ENCODE assay signal across 8 cellular contexts in the genomic region with DNA sequence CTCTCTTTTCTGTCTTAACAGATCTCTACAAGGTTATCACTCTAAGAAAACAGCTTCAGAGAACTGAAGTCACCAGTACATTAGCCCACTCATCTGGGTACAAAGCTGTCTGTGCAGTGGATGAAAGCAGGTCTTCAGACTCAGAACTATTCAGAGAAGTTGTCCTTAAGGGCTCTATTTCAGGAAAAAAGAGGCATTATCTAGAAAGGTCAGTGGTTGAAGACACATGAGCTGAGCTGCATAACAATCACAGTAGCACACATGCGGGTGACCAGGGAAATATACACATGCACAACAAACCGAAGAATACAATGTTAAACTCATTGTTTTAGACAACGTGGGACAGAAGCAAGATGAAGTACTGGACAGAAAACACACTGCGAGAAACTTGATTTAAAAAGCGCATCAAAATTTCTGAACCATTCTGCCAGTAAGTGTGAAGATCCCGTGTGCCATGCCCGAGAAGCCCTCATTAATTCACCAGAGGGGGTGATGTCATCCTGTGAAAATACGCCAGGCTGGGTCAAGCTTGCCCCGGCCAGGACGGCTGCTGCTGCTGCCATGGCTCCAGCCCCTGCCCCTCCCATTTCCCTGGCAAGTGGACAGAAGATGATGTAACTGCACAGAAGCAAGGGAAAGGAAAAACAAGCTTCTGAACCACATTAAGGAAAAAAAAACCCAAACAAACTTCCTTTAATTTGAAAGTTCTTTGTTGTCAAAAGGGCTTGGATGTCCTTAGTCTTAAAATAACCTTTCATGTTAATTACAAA. TPM values are rescaled to one million over a fixed set of nuclear protein-coding genes. Genes with fewer than 3 reads are reported as not detected.
DNase-seq lines count a peak whose midpoint lies in the region; ATAC-seq, FAIRE-seq and TF ChIP-seq lines count a peak whose summit lies in the region.

No MANE protein-coding gene starts in this region.

- peaks cover 64% of the 10 kb centered on the region for H3K36me3 ChIP-seq in suprapubic skin

- no peak for TF ChIP-seq CTCF in suprapubic skin (IDR thresholded peaks at IDR 0.05)

- ATAC-seq in left colon = peak; percentile 85
- ATAC-seq in GM19395 (IDR thresholded peaks at IDR 0.05; ENCODE audit: unreplicated experiment) = no peak

- intact Hi-C loops in left colon (cut with DNase I, micrococcal nuclease) = no loop called here

- no peaks in the 10 kb centered on the region for H3K27me3 ChIP-seq in suprapubic skin

- peak overlapping the region; percentile 76 for H3K27ac ChIP-seq in suprapubic skin

- TF ChIP-seq POLR2A in suprapubic skin (IDR thresholded peaks at IDR 0.05) = no peak
- no peak for TF ChIP-seq POLR2A in GM12892 (IDR thresholded peaks at IDR 0.05; ENCODE audit: low read depth, low read length)

- 18% methylated on average over 10 of the region's 10 CpGs for WGBS in suprapubic skin

- peaks cover 40% of the 10 kb centered on the region for H3K4me1 ChIP-seq in suprapubic skin

- H3K4me3 ChIP-seq in suprapubic skin = peak overlapping the region; percentile 12

- no peaks in the 10 kb centered on the region for H3K9me3 ChIP-seq in suprapubic skin

- FAIRE-seq in GM12892 (lab: Jason Lieb, UNC) = no peak

- no peak for TF ChIP-seq EP300 in suprapubic skin (IDR thresholded peaks at IDR 0.05)

- DNase-seq in AG08396 (ENCODE audit: low spot score) = peak; percentile 88
- peak; percentile 90 for DNase-seq in LHCN-M2 (ENCODE audit: low read depth)
- peak; percentile 86 to 88 for DNase-seq in cerebellar nuclear complex (lab: John Stamatoyannopoulos, UW)
- peak; percentile 87 to 92 for DNase-seq in left colon
- DNase-seq in suprapubic skin (ENCODE audit: low spot score in 2 of 2) = peak; percentile 91 to 92
- DNase-seq in GM12892 (ENCODE audit: insufficient read length) = no peak
- no peak for DNase-seq in NCI-H1105 (lab: John Stamatoyannopoulos, UW)

RNA-seq across cellular contexts. Expression of a gene that starts 10.1 kb away (rescaled TPM):
- total RNA-seq in LHCN-M2 (2014; rRNA removed) (110 and 117 TPM in 2 replicates), left colon (100 to 1,000 TPM; 165 to 171 TPM), suprapubic skin (100 to 1,000 TPM; 102 to 212 (median 137) TPM)
- polyA plus RNA-seq in LHCN-M2 (2012) = 41.5 TPM
- 20.8 TPM for polyA plus RNA-seq in GM12892 (2012; ENCODE audit: missing spikeins)

RNA-seq across cellular contexts. Expression of a gene that starts 44.8 kb away (rescaled TPM):
- total RNA-seq in LHCN-M2 (2014; rRNA removed) = 11.9 and 16.4 TPM in 2 replicates
- 5.8 TPM for polyA plus RNA-seq in LHCN-M2 (2012)
- total RNA-seq in left colon = 100 to 1,000 TPM; 168 to 172 TPM
- total RNA-seq in suprapubic skin = 10 to 100 TPM; 24.0 to 55.1 (median 36.4) TPM
- polyA plus RNA-seq in GM12892 (2012; ENCODE audit: missing spikeins) = 0.55 TPM

Comparison
In these comparisons a context has a peak if more than half of its experiments do, and no peak if none do; other contexts are left out.
1. DNase-seq: peak in AG08396 (single experiment), LHCN-M2 (single experiment), cerebellar nuclear complex (2 of 2), left colon (2 of 2) and suprapubic skin (2 of 2); none in GM12892 (single experiment) and NCI-H1105 (single experiment).